In the genomic region with DNA sequence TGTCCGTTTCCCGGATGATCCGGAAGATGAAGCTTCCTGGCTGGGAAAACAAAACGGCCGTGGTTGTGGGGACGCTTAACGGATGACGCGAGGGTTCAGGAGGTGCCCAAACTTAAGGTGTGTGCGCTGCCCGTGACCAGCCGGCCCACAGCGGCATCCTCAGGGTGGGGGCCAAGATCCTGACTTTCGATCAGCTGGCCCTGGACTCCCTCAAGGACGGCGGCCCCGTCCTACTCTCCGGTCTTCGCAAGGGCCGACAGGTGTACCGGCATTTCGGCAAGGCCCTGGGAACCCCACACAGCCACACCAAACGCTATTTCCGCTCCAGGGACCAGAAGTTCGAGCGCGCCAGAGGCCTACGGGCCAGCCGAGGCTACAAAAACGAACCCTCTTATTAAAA, we compare ENCODE assay signal across 28 cellular contexts. TPM values are rescaled to one million over a fixed set of nuclear protein-coding genes. Genes with fewer than 3 reads are reported as not detected.
"Had no signal": no experiment of that assay in that cellular context is flagged by ENCODE, and none has a peak within 500 bp of the region (broad histone marks: within the 10 kb centered on the region; RNA-seq: fewer than 3 reads in every experiment).

No MANE protein-coding gene starts in this region.

- DNase-seq: activated CD4-positive, alpha-beta T cell treated with anti-CD3 and anti-CD28 coated beads for 48 hours; activated CD4-positive, alpha-beta T cell treated with anti-CD3 and anti-CD28 coated beads, Interleukin-2, amount 50 U/mL, for 4 hours; activated CD4-positive, CD25-positive, alpha-beta regulatory T cell treated with anti-CD3 and anti-CD28 coated beads, Interleukin-2, amount 50 U/mL, for 72 hours; activated CD8-positive, alpha-beta memory T cell treated with anti-CD3 and anti-CD28 coated beads, Interleukin-2, amount 50 U/mL, for 48 hours; activated CD8-positive, alpha-beta T cell treated with anti-CD3 and anti-CD28 coated beads, Interleukin-2, amount 10 ng/mL, durations not matched to agents 7 days and 5 days; activated naive CD4-positive, alpha-beta T cell treated with Interleukin-2 at 50 U/mL for 16 hours; activated naive CD8-positive, alpha-beta T cell treated with anti-CD3 and anti-CD28 coated beads, Interleukin-2, amount 50 U/mL, for 24 hours; activated T-cell treated with anti-CD3 and anti-CD28 coated beads, Interleukin-2, amount 50 U/mL, for 1 hour; amniotic stem cell; MG63; MV-4-11; NCI-H1092 treated with DMSO at 0.1 percent for 48 hours; NCI-H1417 treated with DMSO at 0.1 percent for 48 hours; NCI-H1694 treated with DMSO at 0.1 percent for 48 hours; NCI-H2029 treated with DMSO at 0.1 percent for 48 hours; NCI-H345; NCI-H510A; NCI-H526 treated with DMSO at 0.1 percent for 48 hours; NCI-H82; SK-N-SH; T-helper 9 cell had no signal

- H3K27ac Mint-ChIP-seq: activated CD8-positive, alpha-beta T cell treated with anti-CD3 and anti-CD28 coated beads, Interleukin-2, amount 10 ng/mL, durations not matched to agents 7 days and 5 days; activated naive CD4-positive, alpha-beta T cell treated with anti-CD3 and anti-CD28 coated beads, Interleukin-2, amount 50 U/mL, for 72 hours; activated naive CD8-positive, alpha-beta T cell treated with anti-CD3 and anti-CD28 coated beads, Interleukin-2, amount 50 U/mL, for 24 hours; brain; T-helper 1 cell treated with Interleukin-12 subunit alpha and Interleukin-12 subunit beta and Interleukin-4 antibody, amounts not matched to agents 30 μg/mL and 1 μg/mL, for 36 hours; WTC11 had no signal

- H3K36me3 Mint-ChIP-seq: brain, WTC11 had no signal

- H3K27me3 Mint-ChIP-seq: activated naive CD8-positive, alpha-beta T cell treated with anti-CD3 and anti-CD28 coated beads, Interleukin-2, amount 50 U/mL, for 24 hours had no signal

- H3K9me3 ChIP-seq: MG63, SK-N-SH had no signal

- H3K4me3 Mint-ChIP-seq: activated CD8-positive, alpha-beta T cell treated with anti-CD3 and anti-CD28 coated beads, Interleukin-2, amount 10 ng/mL, durations not matched to agents 7 days and 5 days; activated naive CD8-positive, alpha-beta T cell treated with anti-CD3 and anti-CD28 coated beads, Interleukin-2, amount 50 U/mL, for 24 hours; brain; T-helper 1 cell treated with Interleukin-12 subunit alpha and Interleukin-12 subunit beta and Interleukin-4 antibody, amounts not matched to agents 30 μg/mL and 1 μg/mL, for 36 hours; WTC11 had no signal

- ATAC-seq: activated CD8-positive, alpha-beta T cell treated with anti-CD3 and anti-CD28 coated beads, Interleukin-2, amount 10 ng/mL, durations not matched to agents 7 days and 5 days; activated naive CD4-positive, alpha-beta T cell treated with anti-CD3 and anti-CD28 coated beads, Interleukin-2, amount 50 U/mL, for 72 hours; activated naive CD8-positive, alpha-beta T cell treated with anti-CD3 and anti-CD28 coated beads, Interleukin-2, amount 50 U/mL, for 24 hours; WTC11 had no signal

- FAIRE-seq: astrocyte had no signal

- H3K36me3 ChIP-seq: MG63 had no signal

- H3K4me3 ChIP-seq: MG63 had no signal

- H3K9me3 Mint-ChIP-seq: activated naive CD4-positive, alpha-beta T cell treated with anti-CD3 and anti-CD28 coated beads, Interleukin-2, amount 50 U/mL, for 72 hours; activated naive CD8-positive, alpha-beta T cell treated with anti-CD3 and anti-CD28 coated beads, Interleukin-2, amount 50 U/mL, for 24 hours; T-helper 1 cell treated with Interleukin-12 subunit alpha and Interleukin-12 subunit beta and Interleukin-4 antibody, amounts not matched to agents 30 μg/mL and 1 μg/mL, for 36 hours; WTC11 had no signal

RNA-seq across cellular contexts. Expression of gene C16orf90, which starts 1.1 kb away (rescaled TPM):
- total RNA-seq: activated CD8-positive, alpha-beta T cell treated with anti-CD3 and anti-CD28 coated beads, Interleukin-2, amount 10 ng/mL, durations not matched to agents 7 days and 5 days; astrocyte; OCI-LY7; RPMI7951; WTC11 had no signal
- polyA plus RNA-seq: SK-N-SH had no signal
